26 cellular contexts compared by ENCODE assay signal in genomic region chr6:98525860-98526259, GRCh38.
"Had no signal": no experiment of that assay in that cellular context is flagged by ENCODE, and none has a peak within 500 bp of the region (broad histone marks: within the 10 kb centered on the region; RNA-seq: fewer than 3 reads in every experiment).

No MANE protein-coding gene starts in this region.

- H3K27me3 Mint-ChIP-seq: activated CD4-positive, alpha-beta T cell treated with anti-CD3 and anti-CD28 coated beads, Interleukin-2, amount 10 ng/mL, durations not matched to agents 24 days and 14 days; activated naive CD8-positive, alpha-beta T cell treated with anti-CD3 and anti-CD28 coated beads for 36 hours; progenitor cell of endocrine pancreas had no signal

- H3K4me3 ChIP-seq: body of pancreas, coronary artery, skin epidermis, suprapubic skin had no signal

- H3K36me3 Mint-ChIP-seq: activated naive CD8-positive, alpha-beta T cell treated with anti-CD3 and anti-CD28 coated beads for 36 hours; natural killer cell had no signal

- H3K4me3 Mint-ChIP-seq: activated CD4-positive, alpha-beta T cell treated with anti-CD3 and anti-CD28 coated beads, Interleukin-2, amount 10 ng/mL, durations not matched to agents 24 days and 14 days; activated CD8-positive, alpha-beta T cell treated with anti-CD3 and anti-CD28 coated beads, Interleukin-2, amount 10 ng/mL, durations not matched to agents 7 days and 5 days; activated naive CD8-positive, alpha-beta T cell treated with anti-CD3 and anti-CD28 coated beads for 36 hours; natural killer cell; T-helper 2 cell treated with Interferon-gamma antibody and Interleukin-4, amounts not matched to agents 5 μg/mL and 100 μg/mL, for 36 hours had no signal

- H3K27me3 ChIP-seq: body of pancreas, suprapubic skin had no signal

- H3K9me3 Mint-ChIP-seq: activated CD4-positive, alpha-beta T cell treated with anti-CD3 and anti-CD28 coated beads, Interleukin-2, amount 10 ng/mL, durations not matched to agents 24 days and 14 days had no signal

- H3K27ac ChIP-seq: body of pancreas, coronary artery, skin epidermis, suprapubic skin had no signal

- H3K4me1 Mint-ChIP-seq: activated CD4-positive, alpha-beta T cell treated with anti-CD3 and anti-CD28 coated beads, Interleukin-2, amount 10 ng/mL, durations not matched to agents 24 days and 14 days; activated naive CD8-positive, alpha-beta T cell treated with anti-CD3 and anti-CD28 coated beads for 36 hours; natural killer cell had no signal

- H3K36me3 ChIP-seq: suprapubic skin had no signal

- H3K27ac Mint-ChIP-seq: activated CD4-positive, alpha-beta T cell treated with anti-CD3 and anti-CD28 coated beads, Interleukin-2, amount 10 ng/mL, durations not matched to agents 24 days and 14 days; activated CD8-positive, alpha-beta T cell treated with anti-CD3 and anti-CD28 coated beads, Interleukin-2, amount 10 ng/mL, durations not matched to agents 7 days and 5 days; activated naive CD8-positive, alpha-beta T cell treated with anti-CD3 and anti-CD28 coated beads for 36 hours; natural killer cell; progenitor cell of endocrine pancreas; T-helper 2 cell treated with Interferon-gamma antibody and Interleukin-4, amounts not matched to agents 5 μg/mL and 100 μg/mL, for 36 hours had no signal

- H3K4me1 ChIP-seq: body of pancreas, suprapubic skin had no signal

- DNase-seq: activated CD4-positive, alpha-beta T cell treated with anti-CD3 and anti-CD28 coated beads, Interleukin-2, amount 10 ng/mL, durations not matched to agents 24 days and 14 days; activated CD4-positive, CD25-positive, alpha-beta regulatory T cell; activated CD8-positive, alpha-beta memory T cell treated with anti-CD3 and anti-CD28 coated beads, Interleukin-2, amount 50 U/mL, for 4 hours; activated CD8-positive, alpha-beta T cell treated with anti-CD3 and anti-CD28 coated beads, Interleukin-2, amount 10 ng/mL, durations not matched to agents 7 days and 5 days; activated effector memory CD4-positive, alpha-beta T cell treated with anti-CD3 and anti-CD28 coated beads, Interleukin-2, amount 50 U/mL, for 16 hours; activated naive CD8-positive, alpha-beta T cell treated with anti-CD3 and anti-CD28 coated beads for 36 hours; activated T-cell treated with anti-CD3 and anti-CD28 coated beads, Interleukin-2, amount 50 U/mL, for 48 hours; amygdala; body of pancreas; central memory CD4-positive, alpha-beta T cell; effector CD4-positive, alpha-beta T cell; foreskin fibroblast; glutamatergic neuron; mesenchymal stem cell; natural killer cell; right cardiac atrium; stimulated activated CD4-positive, alpha-beta T cell treated with anti-CD3 and anti-CD28 coated beads, Interleukin-15, amount 100 ng/mL, for 24 hours; stimulated activated CD4-positive, alpha-beta T cell treated with anti-CD3 and anti-CD28 coated beads, Interleukin-4, amount 100 ng/mL, for 24 hours; stimulated activated naive CD8-positive, alpha-beta T cell treated with anti-CD3 and anti-CD28 coated beads, Interleukin-15, Interleukin-2, amounts not matched to agents 100 U/mL and 50 U/mL, for 24 hours; trophoblast cell had no signal

- FAIRE-seq: endothelial cell of umbilical vein had no signal

- H3K9me3 ChIP-seq: body of pancreas had no signal
